ENCODE assay signal across 1 cellular context in genomic region chr19:5624154-5624663, GRCh38.
TF ChIP-seq lines count a peak whose summit lies in the region.

No MANE protein-coding gene starts in this region.

TF ChIP-seq in HCT116, 20 proteins besides CTCF, POLR2A, EP300 and RAD21:
- TF ChIP-seq, protein P1, sequence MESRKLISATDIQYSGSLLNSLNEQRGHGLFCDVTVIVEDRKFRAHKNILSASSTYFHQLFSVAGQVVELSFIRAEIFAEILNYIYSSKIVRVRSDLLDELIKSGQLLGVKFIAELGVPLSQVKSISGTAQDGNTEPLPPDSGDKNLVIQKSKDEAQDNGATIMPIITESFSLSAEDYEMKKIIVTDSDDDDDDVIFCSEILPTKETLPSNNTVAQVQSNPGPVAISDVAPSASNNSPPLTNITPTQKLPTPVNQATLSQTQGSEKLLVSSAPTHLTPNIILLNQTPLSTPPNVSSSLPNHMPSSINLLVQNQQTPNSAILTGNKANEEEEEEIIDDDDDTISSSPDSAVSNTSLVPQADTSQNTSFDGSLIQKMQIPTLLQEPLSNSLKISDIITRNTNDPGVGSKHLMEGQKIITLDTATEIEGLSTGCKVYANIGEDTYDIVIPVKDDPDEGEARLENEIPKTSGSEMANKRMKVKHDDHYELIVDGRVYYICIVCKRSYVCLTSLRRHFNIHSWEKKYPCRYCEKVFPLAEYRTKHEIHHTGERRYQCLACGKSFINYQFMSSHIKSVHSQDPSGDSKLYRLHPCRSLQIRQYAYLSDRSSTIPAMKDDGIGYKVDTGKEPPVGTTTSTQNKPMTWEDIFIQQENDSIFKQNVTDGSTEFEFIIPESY (IDR thresholded peaks at IDR 0.05; ENCODE audit: extremely low read depth, insufficient replicate concordance, low read length), result no peak
- no peak for TF ChIP-seq TCF7L2 (IDR thresholded peaks at IDR 0.05; ENCODE audit: borderline replicate concordance, extremely low read depth, insufficient read depth, insufficient read length)
- TF ChIP-seq SIN3A (IDR thresholded peaks at IDR 0.05; ENCODE audit: low read depth), result no peak
- TF ChIP-seq YY1 (IDR thresholded peaks at IDR 0.05; ENCODE audit: extremely low read depth, insufficient replicate concordance, low read depth, low read length), result no peak
- no peak for TF ChIP-seq JUND (IDR thresholded peaks at IDR 0.05)
- TF ChIP-seq ELF1 (IDR thresholded peaks at IDR 0.05; ENCODE audit: borderline replicate concordance, low read depth), result no peak
- TF ChIP-seq POLR2AphosphoS5 (IDR thresholded peaks at IDR 0.05; ENCODE audit: low read depth, low read length), result no peak
- no peak for TF ChIP-seq SP1 (IDR thresholded peaks at IDR 0.05; ENCODE audit: low read depth)
- TF ChIP-seq, protein P2, sequence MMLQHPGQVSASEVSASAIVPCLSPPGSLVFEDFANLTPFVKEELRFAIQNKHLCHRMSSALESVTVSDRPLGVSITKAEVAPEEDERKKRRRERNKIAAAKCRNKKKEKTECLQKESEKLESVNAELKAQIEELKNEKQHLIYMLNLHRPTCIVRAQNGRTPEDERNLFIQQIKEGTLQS (IDR thresholded peaks at IDR 0.05), result no peak
- TF ChIP-seq REST (IDR thresholded peaks at IDR 0.05; ENCODE audit: low read depth), result no peak
- no peak for TF ChIP-seq ZFX (IDR thresholded peaks at IDR 0.05)
- TF ChIP-seq ZNF274 (IDR thresholded peaks at IDR 0.05; ENCODE audit: low read depth, low read length), result no peak
- no peak for TF ChIP-seq MAX (IDR thresholded peaks at IDR 0.05)
- TF ChIP-seq CEBPB (IDR thresholded peaks at IDR 0.05; ENCODE audit: low read depth), result no peak
- TF ChIP-seq FOSL1 (IDR thresholded peaks at IDR 0.05; ENCODE audit: low read depth), result no peak
- TF ChIP-seq EZH2 (IDR thresholded peaks at IDR 0.05), result no peak
